Comparison of ENCODE assay signal across 33 cellular contexts in genomic region chr13:26495749-26496148, GRCh38.
"Had no signal": no experiment of that assay in that cellular context is flagged by ENCODE, and none has a peak within 500 bp of the region (broad histone marks: within the 10 kb centered on the region; RNA-seq: fewer than 3 reads in every experiment).

No MANE protein-coding gene starts in this region.

- H3K4me3 Mint-ChIP-seq: activated B cell treated with CpG ODN at 0.5 μM for 24 hours; activated CD8-positive, alpha-beta T cell treated with anti-CD3 and anti-CD28 coated beads for 36 hours; activated naive CD4-positive, alpha-beta T cell treated with anti-CD3 and anti-CD28 coated beads for 36 hours; activated naive CD4-positive, alpha-beta T cell treated with anti-CD3 and anti-CD28 coated beads, Interleukin-2, amount 50 U/mL, for 24 hours; activated naive CD8-positive, alpha-beta T cell treated with anti-CD3 and anti-CD28 coated beads for 36 hours; activated naive CD8-positive, alpha-beta T cell treated with anti-CD3 and anti-CD28 coated beads, Interleukin-2, amount 50 U/mL, for 24 hours; activated T-helper 1 cell treated with anti-CD3 and anti-CD28 coated beads, Interleukin-12 subunit alpha, Interleukin-12 subunit beta, Interleukin-2, Interleukin-4 antibody, amounts not matched to agents 30 ng/mL and 10 ng/mL and 1 ng/mL, durations not matched to agents 14 hours and 24 hours and 36 hours; dendritic cell treated with granulocyte-macrophage colony-stimulating factor and Interleukin-4, amounts not matched to agents 40 ng/mL and 50 ng/mL, for 4 days; endodermal cell; T-helper 17 cell; T-helper 2 cell treated with Interferon-gamma antibody and Interleukin-4, amounts not matched to agents 5 μg/mL and 100 μg/mL, for 36 hours had no signal

- H3K4me3 ChIP-seq: adrenal gland, body of pancreas, coronary artery had no signal

- H3K36me3 Mint-ChIP-seq: activated naive CD4-positive, alpha-beta T cell treated with anti-CD3 and anti-CD28 coated beads, Interleukin-2, amount 50 U/mL, for 24 hours; activated naive CD8-positive, alpha-beta T cell treated with anti-CD3 and anti-CD28 coated beads for 36 hours had no signal

- H3K27ac ChIP-seq: adrenal gland, body of pancreas, coronary artery, dorsolateral prefrontal cortex, WERI-Rb-1 had no signal

- H3K9me3 Mint-ChIP-seq: activated B cell treated with CpG ODN at 0.5 μM for 24 hours; activated CD8-positive, alpha-beta T cell treated with anti-CD3 and anti-CD28 coated beads for 36 hours; activated naive CD4-positive, alpha-beta T cell treated with anti-CD3 and anti-CD28 coated beads for 36 hours; activated naive CD4-positive, alpha-beta T cell treated with anti-CD3 and anti-CD28 coated beads, Interleukin-2, amount 50 U/mL, for 24 hours; activated naive CD8-positive, alpha-beta T cell treated with anti-CD3 and anti-CD28 coated beads for 36 hours; activated naive CD8-positive, alpha-beta T cell treated with anti-CD3 and anti-CD28 coated beads, Interleukin-2, amount 50 U/mL, for 24 hours; activated T-helper 1 cell treated with anti-CD3 and anti-CD28 coated beads, Interleukin-12 subunit alpha, Interleukin-12 subunit beta, Interleukin-2, Interleukin-4 antibody, amounts not matched to agents 30 ng/mL and 10 ng/mL and 1 ng/mL, durations not matched to agents 14 hours and 24 hours and 36 hours; activated T-helper 2 cell treated with anti-CD3 and anti-CD28 coated beads, Interferon-gamma antibody, Interleukin-2, Interleukin-4, amounts not matched to agents 10 μg/mL and 5 μg/mL and 100 μg/mL, durations not matched to agents 14 hours and 24 hours and 36 hours; dendritic cell treated with granulocyte-macrophage colony-stimulating factor and Interleukin-4, amounts not matched to agents 40 ng/mL and 50 ng/mL, for 4 days; endodermal cell; T-helper 2 cell treated with Interferon-gamma antibody and Interleukin-4, amounts not matched to agents 5 μg/mL and 100 μg/mL, for 36 hours had no signal

- H3K36me3 ChIP-seq: adrenal gland, WERI-Rb-1 had no signal

- ATAC-seq: activated CD4-positive, CD25-positive, alpha-beta regulatory T cell treated with anti-CD3 and anti-CD28 coated beads, Interleukin-2, amount 50 U/mL, for 24 hours; activated CD8-positive, alpha-beta T cell treated with anti-CD3 and anti-CD28 coated beads for 36 hours; activated naive CD8-positive, alpha-beta T cell treated with anti-CD3 and anti-CD28 coated beads, Interleukin-2, amount 50 U/mL, for 24 hours; body of pancreas; esophagus mucosa; T-helper 17 cell had no signal

- H3K4me1 Mint-ChIP-seq: activated B cell treated with CpG ODN at 0.5 μM for 24 hours; activated naive CD4-positive, alpha-beta T cell treated with anti-CD3 and anti-CD28 coated beads, Interleukin-2, amount 50 U/mL, for 24 hours; activated naive CD8-positive, alpha-beta T cell treated with anti-CD3 and anti-CD28 coated beads, Interleukin-2, amount 50 U/mL, for 24 hours had no signal

- H3K9me3 ChIP-seq: adrenal gland, body of pancreas had no signal

- H3K4me1 ChIP-seq: adrenal gland, body of pancreas had no signal

- DNase-seq: activated B cell treated with CpG ODN at 0.5 μM for 24 hours; activated CD4-positive, alpha-beta T cell treated with anti-CD3 and anti-CD28 coated beads for 48 hours; activated CD4-positive, alpha-beta T cell treated with anti-CD3 and anti-CD28 coated beads, Interleukin-2, amount 50 U/mL, for 1 hour; activated CD4-positive, alpha-beta T cell treated with anti-CD3 and anti-CD28 coated beads, Interleukin-2, amount 50 U/mL, for 48 hours; activated CD8-positive, alpha-beta memory T cell treated with anti-CD3 and anti-CD28 coated beads for 24 hours; activated CD8-positive, alpha-beta memory T cell treated with anti-CD3 and anti-CD28 coated beads, Interleukin-2, amount 50 U/mL, for 4 hours; activated CD8-positive, alpha-beta T cell treated with anti-CD3 and anti-CD28 coated beads for 36 hours; activated effector memory CD4-positive, alpha-beta T cell treated with anti-CD3 and anti-CD28 coated beads, Interleukin-2, amount 50 U/mL, for 16 hours; activated naive CD4-positive, alpha-beta T cell treated with anti-CD3 and anti-CD28 coated beads for 36 hours; activated naive CD8-positive, alpha-beta T cell treated with anti-CD3 and anti-CD28 coated beads for 36 hours; activated naive CD8-positive, alpha-beta T cell treated with anti-CD3 and anti-CD28 coated beads, Interleukin-2, amount 50 U/mL, for 24 hours; activated T-cell treated with anti-CD3 and anti-CD28 coated beads, Interleukin-2, amount 50 U/mL, for 1 hour; activated T-cell treated with anti-CD3 and anti-CD28 coated beads, Interleukin-2, amount 50 U/mL, for 48 hours; amygdala; body of pancreas; central memory CD4-positive, alpha-beta T cell; dorsolateral prefrontal cortex; effector memory CD4-positive, alpha-beta T cell; endodermal cell; foreskin fibroblast; T-helper 1 cell; T-helper 17 cell; T1000; WERI-Rb-1 had no signal

- H3K27ac Mint-ChIP-seq: activated B cell treated with CpG ODN at 0.5 μM for 24 hours; activated CD8-positive, alpha-beta T cell treated with anti-CD3 and anti-CD28 coated beads for 36 hours; activated naive CD4-positive, alpha-beta T cell treated with anti-CD3 and anti-CD28 coated beads for 36 hours; activated naive CD4-positive, alpha-beta T cell treated with anti-CD3 and anti-CD28 coated beads, Interleukin-2, amount 50 U/mL, for 24 hours; activated naive CD8-positive, alpha-beta T cell treated with anti-CD3 and anti-CD28 coated beads for 36 hours; activated naive CD8-positive, alpha-beta T cell treated with anti-CD3 and anti-CD28 coated beads, Interleukin-2, amount 50 U/mL, for 24 hours; activated T-helper 1 cell treated with anti-CD3 and anti-CD28 coated beads, Interleukin-12 subunit alpha, Interleukin-12 subunit beta, Interleukin-2, Interleukin-4 antibody, amounts not matched to agents 30 ng/mL and 10 ng/mL and 1 ng/mL, durations not matched to agents 14 hours and 24 hours and 36 hours; activated T-helper 2 cell treated with anti-CD3 and anti-CD28 coated beads, Interferon-gamma antibody, Interleukin-2, Interleukin-4, amounts not matched to agents 10 μg/mL and 5 μg/mL and 100 μg/mL, durations not matched to agents 14 hours and 24 hours and 36 hours; dendritic cell treated with granulocyte-macrophage colony-stimulating factor and Interleukin-4, amounts not matched to agents 40 ng/mL and 50 ng/mL, for 4 days; endodermal cell; T-helper 17 cell; T-helper 2 cell treated with Interferon-gamma antibody and Interleukin-4, amounts not matched to agents 5 μg/mL and 100 μg/mL, for 36 hours had no signal

- H3K27me3 ChIP-seq: adrenal gland, body of pancreas, dorsolateral prefrontal cortex had no signal
